ENCODE assay signal across 13 cellular contexts in genomic region chr15:59237119-59237853, GRCh38. TPM values are rescaled to one million over a fixed set of nuclear protein-coding genes. Genes with fewer than 3 reads are reported as not detected.
DNase-seq lines count a peak whose midpoint lies in the region; ATAC-seq, FAIRE-seq and TF ChIP-seq lines count a peak whose summit lies in the region.
"Had no signal": no experiment of that assay in that cellular context is flagged by ENCODE, and none has a peak within 500 bp of the region (broad histone marks: within the 10 kb centered on the region; RNA-seq: fewer than 3 reads in every experiment).

No MANE protein-coding gene starts in this region.

- no peak for TF ChIP-seq CTCF in CD14-positive monocyte (IDR thresholded peaks at IDR 0.05)

- peak; percentile 55 for DNase-seq in CD14-positive monocyte (ENCODE audit: low spot score)
- peak; percentile 37 for DNase-seq in SKM-1 (lab: John Stamatoyannopoulos, UW; ENCODE audit: unreplicated experiment)
- no peak for DNase-seq in activated gamma-delta T cell treated with Interleukin-2 at 50 U/mL for 16 hours
- no peak for DNase-seq in AG08396 (ENCODE audit: low spot score)
- no peak for DNase-seq in sciatic nerve (ENCODE audit: low spot score)
- DNase-seq in H54 (ENCODE audit: insufficient read length, low spot score): no peak
- DNase-seq: activated CD4-positive, alpha-beta T cell treated with anti-CD3 and anti-CD28 coated beads, Interleukin-2, amount 50 U/mL, for 1 hour; CD8-positive, alpha-beta T cell had no signal

- intact Hi-C loops in CD14-positive monocyte (cut with micrococcal nuclease) (loop anchor here in 1 of 2 donors (5.0 kb wide), 1 partner anchor 60 kb away; no protein-coding TSS in a partner anchor), sciatic nerve (cut with DNase I) (no loop called here)

- ATAC-seq in GM19452 (IDR thresholded peaks at IDR 0.05; ENCODE audit: unreplicated experiment) (peak; percentile 65), HG03108 (IDR thresholded peaks at IDR 0.05; ENCODE audit: unreplicated experiment) (peak; percentile 67), sciatic nerve (no peak)
- ATAC-seq: CD8-positive, alpha-beta T cell had no signal

- TF ChIP-seq POLR2A in H54 (IDR thresholded peaks at IDR 0.05; ENCODE audit: low read depth, low read length): no peak

- peaks cover 22% of the 10 kb centered on the region for H3K4me1 Mint-ChIP-seq in CD14-positive monocyte

- FAIRE-seq in H54 (lab: Jason Lieb, UNC): no peak
- FAIRE-seq: bronchial epithelial cell had no signal

- H3K9me3 Mint-ChIP-seq in CD14-positive monocyte: peaks cover 0 to 2% (median 0%) of the 10 kb centered on the region in 7 donors
- H3K9me3 Mint-ChIP-seq: CD8-positive, alpha-beta T cell had no signal

- H3K27ac Mint-ChIP-seq in CD14-positive monocyte: peak overlapping the region in 5 of 7 donors; percentile 22 to 43 (median 31)
- H3K27ac Mint-ChIP-seq: CD8-positive, alpha-beta T cell had no signal

- H3K4me3 Mint-ChIP-seq in CD14-positive monocyte: peak overlapping the region in 1 of 2 donors; percentile 31
- H3K4me3 Mint-ChIP-seq: CD8-positive, alpha-beta T cell had no signal

- peaks cover 14 to 25% of the 10 kb centered on the region in 2 donors for H3K36me3 Mint-ChIP-seq in CD14-positive monocyte
- H3K36me3 Mint-ChIP-seq: CD8-positive, alpha-beta T cell had no signal

- H3K27me3 Mint-ChIP-seq in CD14-positive monocyte (ENCODE audit: low read depth in 3 of 3): no peaks in the 10 kb centered on the region

RNA-seq across cellular contexts. Expression of gene LDHAL6B, which starts 30.6 kb away (rescaled TPM):
- not detected for polyA plus RNA-seq in CD14-positive monocyte
- not detected for total RNA-seq in sciatic nerve
- total RNA-seq: bronchial epithelial cell; CD8-positive, alpha-beta T cell; NCI-H460; osteocyte had no signal

Comparison
In these comparisons a context has a peak if more than half of its experiments do, and no peak if none do; other contexts are left out.
1. DNase-seq: peak in CD14-positive monocyte (single experiment) and SKM-1 (single experiment); none in activated gamma-delta T cell treated with Interleukin-2 at 50 U/mL for 16 hours (single experiment), AG08396 (single experiment), sciatic nerve (single experiment) and H54 (single experiment).